Comparison of ENCODE assay signal across 1 cellular context in the genomic region with DNA sequence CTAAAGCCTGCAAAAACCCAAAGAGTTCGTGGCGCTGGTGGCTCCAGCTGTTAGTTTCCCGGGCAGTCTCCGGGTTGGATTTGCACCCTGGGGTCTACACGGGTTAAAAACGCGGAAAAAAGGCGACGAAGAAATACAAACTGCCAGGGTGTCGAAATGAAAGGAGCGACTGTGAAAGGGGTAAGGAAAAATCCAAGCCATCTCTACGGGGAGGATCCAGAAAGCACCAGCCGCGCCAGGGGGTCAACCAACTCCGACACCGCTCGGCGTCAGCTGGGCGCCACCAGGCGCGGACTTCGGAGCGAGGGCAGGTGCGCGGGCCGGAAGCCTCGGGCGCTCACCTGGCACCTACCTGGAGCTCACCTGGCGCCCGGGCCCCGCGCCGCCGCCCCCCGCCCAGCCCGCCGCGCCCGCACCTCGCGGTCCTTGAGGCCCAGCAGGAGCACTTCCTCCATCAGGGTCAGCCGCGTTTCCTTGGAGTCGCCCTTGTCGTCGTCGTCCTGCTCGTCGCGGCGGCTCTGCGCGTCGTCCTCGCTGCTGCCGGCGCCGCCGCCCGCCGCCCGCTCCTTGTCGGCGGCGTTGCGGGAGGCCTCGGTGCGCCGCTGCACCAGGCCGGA.
TF ChIP-seq lines count a peak whose summit lies in the region.

No MANE protein-coding gene starts in this region.

TF ChIP-seq in HepG2, 621 proteins besides CTCF, POLR2A, EP300 and RAD21 (continued from another document):
- TF ChIP-seq, protein P1, sequence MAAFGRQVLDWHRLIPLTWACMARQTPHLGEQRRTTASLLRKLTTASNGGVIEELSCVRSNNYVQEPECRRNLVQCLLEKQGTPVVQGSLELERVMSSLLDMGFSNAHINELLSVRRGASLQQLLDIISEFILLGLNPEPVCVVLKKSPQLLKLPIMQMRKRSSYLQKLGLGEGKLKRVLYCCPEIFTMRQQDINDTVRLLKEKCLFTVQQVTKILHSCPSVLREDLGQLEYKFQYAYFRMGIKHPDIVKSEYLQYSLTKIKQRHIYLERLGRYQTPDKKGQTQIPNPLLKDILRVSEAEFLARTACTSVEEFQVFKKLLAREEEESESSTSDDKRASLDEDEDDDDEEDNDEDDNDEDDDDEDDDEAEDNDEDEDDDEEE (CRISPR knock-in tag; IDR thresholded peaks at IDR 0.05) = no peak
- TF ChIP-seq SAFB2 (CRISPR knock-in tag; IDR thresholded peaks at IDR 0.05; ENCODE audit: borderline replicate concordance, low read depth) (0 out of 2 replicates have a peak, but pooled peaks have one; percentile 9), ZNF674 (CRISPR knock-in tag; IDR thresholded peaks at IDR 0.05; ENCODE audit: low read depth) (0 out of 2 replicates have a peak, but pooled peaks have one; percentile 35), ZNF598 (CRISPR knock-in tag; IDR thresholded peaks at IDR 0.05; ENCODE audit: borderline replicate concordance) (no peak), HDAC1 (CRISPR knock-in tag; IDR thresholded peaks at IDR 0.05) (no peak), ZSCAN29 (CRISPR knock-in tag; conservative IDR thresholded peaks at IDR 0.05) (peak; percentile 95), ZNF292 (CRISPR knock-in tag; IDR thresholded peaks at IDR 0.05; ENCODE audit: borderline replicate concordance, low read depth) (no peak), ATF7-NPFF (CRISPR knock-in tag; IDR thresholded peaks at IDR 0.05; ENCODE audit: low read depth) (no peak), STAG1 (CRISPR knock-in tag; IDR thresholded peaks at IDR 0.05) (0 out of 2 replicates have a peak, but pooled peaks have one; percentile 3), ZNF12 (CRISPR knock-in tag; IDR thresholded peaks at IDR 0.05) (peak; percentile 89; the same call in 1 of the 2 replicates), ZNF614 (CRISPR knock-in tag; IDR thresholded peaks at IDR 0.05; ENCODE audit: borderline replicate concordance) (no peak), NFYB (CRISPR knock-in tag; IDR thresholded peaks at IDR 0.05) (no peak), WIZ (CRISPR knock-in tag; IDR thresholded peaks at IDR 0.05) (0 out of 2 replicates have a peak, but pooled peaks have one; percentile 4), ZEB1 (IDR thresholded peaks at IDR 0.05; ENCODE audit: insufficient replicate concordance, low read depth) (peak; percentile 94), ZNF20 (CRISPR knock-in tag; IDR thresholded peaks at IDR 0.05) (no peak), ZNF670 (CRISPR knock-in tag; IDR thresholded peaks at IDR 0.05; ENCODE audit: borderline replicate concordance) (peak; percentile 3; the same call in 1 of the 2 replicates), ZNF790 (CRISPR knock-in tag; IDR thresholded peaks at IDR 0.05; ENCODE audit: borderline replicate concordance) (no peak), ZNF850 (CRISPR knock-in tag; conservative IDR thresholded peaks at IDR 0.05) (no peak), MYC (CRISPR knock-in tag; IDR thresholded peaks at IDR 0.05; ENCODE audit: borderline replicate concordance) (no peak), ZNF749 (CRISPR knock-in tag; IDR thresholded peaks at IDR 0.05; ENCODE audit: borderline replicate concordance) (0 out of 2 replicates have a peak, but pooled peaks have one; percentile 9), SIN3A (IDR thresholded peaks at IDR 0.05; ENCODE audit: borderline replicate concordance, low read depth, low read length) (peak; percentile 10; the same call in 1 of the 2 replicates)
- TF ChIP-seq, protein P2, sequence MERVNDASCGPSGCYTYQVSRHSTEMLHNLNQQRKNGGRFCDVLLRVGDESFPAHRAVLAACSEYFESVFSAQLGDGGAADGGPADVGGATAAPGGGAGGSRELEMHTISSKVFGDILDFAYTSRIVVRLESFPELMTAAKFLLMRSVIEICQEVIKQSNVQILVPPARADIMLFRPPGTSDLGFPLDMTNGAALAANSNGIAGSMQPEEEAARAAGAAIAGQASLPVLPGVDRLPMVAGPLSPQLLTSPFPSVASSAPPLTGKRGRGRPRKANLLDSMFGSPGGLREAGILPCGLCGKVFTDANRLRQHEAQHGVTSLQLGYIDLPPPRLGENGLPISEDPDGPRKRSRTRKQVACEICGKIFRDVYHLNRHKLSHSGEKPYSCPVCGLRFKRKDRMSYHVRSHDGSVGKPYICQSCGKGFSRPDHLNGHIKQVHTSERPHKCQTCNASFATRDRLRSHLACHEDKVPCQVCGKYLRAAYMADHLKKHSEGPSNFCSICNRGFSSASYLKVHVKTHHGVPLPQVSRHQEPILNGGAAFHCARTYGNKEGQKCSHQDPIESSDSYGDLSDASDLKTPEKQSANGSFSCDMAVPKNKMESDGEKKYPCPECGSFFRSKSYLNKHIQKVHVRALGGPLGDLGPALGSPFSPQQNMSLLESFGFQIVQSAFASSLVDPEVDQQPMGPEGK (CRISPR knock-in tag; IDR thresholded peaks at IDR 0.05) = 0 out of 2 replicates have a peak, but pooled peaks have one; percentile 7
- TF ChIP-seq, protein P3, sequence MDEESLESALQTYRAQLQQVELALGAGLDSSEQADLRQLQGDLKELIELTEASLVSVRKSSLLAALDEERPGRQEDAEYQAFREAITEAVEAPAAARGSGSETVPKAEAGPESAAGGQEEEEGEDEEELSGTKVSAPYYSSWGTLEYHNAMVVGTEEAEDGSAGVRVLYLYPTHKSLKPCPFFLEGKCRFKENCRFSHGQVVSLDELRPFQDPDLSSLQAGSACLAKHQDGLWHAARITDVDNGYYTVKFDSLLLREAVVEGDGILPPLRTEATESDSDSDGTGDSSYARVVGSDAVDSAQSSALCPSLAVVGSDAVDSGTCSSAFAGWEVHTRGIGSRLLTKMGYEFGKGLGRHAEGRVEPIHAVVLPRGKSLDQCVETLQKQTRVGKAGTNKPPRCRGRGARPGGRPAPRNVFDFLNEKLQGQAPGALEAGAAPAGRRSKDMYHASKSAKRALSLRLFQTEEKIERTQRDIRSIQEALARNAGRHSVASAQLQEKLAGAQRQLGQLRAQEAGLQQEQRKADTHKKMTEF (CRISPR knock-in tag; IDR thresholded peaks at IDR 0.05) = no peak
- TF ChIP-seq, protein P4, sequence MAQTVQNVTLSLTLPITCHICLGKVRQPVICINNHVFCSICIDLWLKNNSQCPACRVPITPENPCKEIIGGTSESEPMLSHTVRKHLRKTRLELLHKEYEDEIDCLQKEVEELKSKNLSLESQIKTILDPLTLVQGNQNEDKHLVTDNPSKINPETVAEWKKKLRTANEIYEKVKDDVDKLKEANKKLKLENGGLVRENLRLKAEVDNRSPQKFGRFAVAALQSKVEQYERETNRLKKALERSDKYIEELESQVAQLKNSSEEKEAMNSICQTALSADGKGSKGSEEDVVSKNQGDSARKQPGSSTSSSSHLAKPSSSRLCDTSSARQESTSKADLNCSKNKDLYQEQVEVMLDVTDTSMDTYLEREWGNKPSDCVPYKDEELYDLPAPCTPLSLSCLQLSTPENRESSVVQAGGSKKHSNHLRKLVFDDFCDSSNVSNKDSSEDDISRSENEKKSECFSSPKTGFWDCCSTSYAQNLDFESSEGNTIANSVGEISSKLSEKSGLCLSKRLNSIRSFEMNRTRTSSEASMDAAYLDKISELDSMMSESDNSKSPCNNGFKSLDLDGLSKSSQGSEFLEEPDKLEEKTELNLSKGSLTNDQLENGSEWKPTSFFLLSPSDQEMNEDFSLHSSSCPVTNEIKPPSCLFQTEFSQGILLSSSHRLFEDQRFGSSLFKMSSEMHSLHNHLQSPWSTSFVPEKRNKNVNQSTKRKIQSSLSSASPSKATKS (CRISPR knock-in tag; IDR thresholded peaks at IDR 0.05) = no peak
- TF ChIP-seq, protein P5, sequence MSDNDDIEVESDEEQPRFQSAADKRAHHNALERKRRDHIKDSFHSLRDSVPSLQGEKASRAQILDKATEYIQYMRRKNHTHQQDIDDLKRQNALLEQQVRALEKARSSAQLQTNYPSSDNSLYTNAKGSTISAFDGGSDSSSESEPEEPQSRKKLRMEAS (IDR thresholded peaks at IDR 0.05) = peak; percentile 30; the same call in 1 of the 2 replicates
- TF ChIP-seq, protein P6, sequence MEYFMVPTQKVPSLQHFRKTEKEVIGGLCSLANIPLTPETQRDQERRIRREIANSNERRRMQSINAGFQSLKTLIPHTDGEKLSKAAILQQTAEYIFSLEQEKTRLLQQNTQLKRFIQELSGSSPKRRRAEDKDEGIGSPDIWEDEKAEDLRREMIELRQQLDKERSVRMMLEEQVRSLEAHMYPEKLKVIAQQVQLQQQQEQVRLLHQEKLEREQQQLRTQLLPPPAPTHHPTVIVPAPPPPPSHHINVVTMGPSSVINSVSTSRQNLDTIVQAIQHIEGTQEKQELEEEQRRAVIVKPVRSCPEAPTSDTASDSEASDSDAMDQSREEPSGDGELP (IDR thresholded peaks at IDR 0.05; ENCODE audit: borderline replicate concordance, low read depth) = peak; percentile 56; the same call in 1 of the 2 replicates
